Comparison of ENCODE assay signal across 8 cellular contexts in the genomic region with DNA sequence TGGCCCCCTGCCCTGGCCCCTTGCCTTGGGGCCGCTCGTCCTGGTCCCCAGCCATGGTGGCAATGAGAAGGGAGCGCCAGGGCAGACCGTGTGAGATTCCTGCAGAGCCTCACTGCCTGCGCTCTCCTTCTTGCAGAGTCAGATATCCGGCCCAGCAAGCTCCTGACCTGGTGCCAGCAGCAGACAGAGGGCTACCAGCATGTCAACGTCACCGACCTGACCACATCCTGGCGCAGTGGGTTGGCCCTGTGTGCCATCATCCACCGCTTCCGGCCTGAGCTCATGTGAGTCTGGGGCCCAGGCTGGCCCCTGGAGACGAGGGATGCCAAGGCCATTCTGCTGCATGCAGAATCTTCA.
DNase-seq lines count a peak whose midpoint lies in the region; ATAC-seq, FAIRE-seq and TF ChIP-seq lines count a peak whose summit lies in the region.

No MANE protein-coding gene starts in this region.

- H2AFZ ChIP-seq in fibroblast of lung (ENCODE audit: low read length) (no peak overlapping the region), smooth muscle cell (ENCODE audit: low read depth) (no peak overlapping the region)

- H3F3A ChIP-seq in smooth muscle cell (ENCODE audit: low read depth), result peaks cover 10% of the 10 kb centered on the region

- H3K9me3 ChIP-seq in fibroblast of lung (ENCODE audit: control insufficient read depth, insufficient read depth, low read depth, low read length) (no peaks in the 10 kb centered on the region), smooth muscle cell (replicated peaks; ENCODE audit: low read depth) (no peaks in the 10 kb centered on the region)

- no peak overlapping the region for H3K4me2 ChIP-seq in fibroblast of lung (ENCODE audit: extremely low read depth, insufficient read depth, low read length)
- H3K4me2 ChIP-seq in smooth muscle cell, result no peak overlapping the region

- peak; percentile 56 for DNase-seq in GM12891 (ENCODE audit: insufficient read length, low spot score)
- peak; percentile 85 to 89 for DNase-seq in NOMO-1 (lab: John Stamatoyannopoulos, UW; ENCODE audit: unreplicated experiment in 2 of 2)
- DNase-seq in activated T-cell treated with anti-CD3 and anti-CD28 coated beads, Interleukin-2, amount 50 U/mL, for 4 hours, result peak; percentile 69
- peak; percentile 97 for DNase-seq in fibroblast of lung (ENCODE audit: low read depth in 2 of 2)
- DNase-seq in smooth muscle cell (lab: John Stamatoyannopoulos, UW; ENCODE audit: unreplicated experiment), result no peak
- DNase-seq in globus pallidus (ENCODE audit: low spot score), result no peak
- no peak for DNase-seq in progenitor cell of endocrine pancreas (ENCODE audit: low spot score, unreplicated experiment)

- peaks cover 40% of the 10 kb centered on the region for H3K36me3 ChIP-seq in fibroblast of lung (ENCODE audit: control insufficient read depth, insufficient read depth, low read length)
- peaks cover 7% of the 10 kb centered on the region for H3K36me3 ChIP-seq in smooth muscle cell (ENCODE audit: low read depth)

- H3K4me1 Mint-ChIP-seq in activated T-cell treated with anti-CD3 and anti-CD28 coated beads, Interleukin-2, amount 50 U/mL, for 4 hours (ENCODE audit: low read depth), result peaks cover 49% of the 10 kb centered on the region
- peaks cover 22% of the 10 kb centered on the region for H3K4me1 Mint-ChIP-seq in progenitor cell of endocrine pancreas (ENCODE audit: low read depth)

- H3K9me3 Mint-ChIP-seq in activated T-cell treated with anti-CD3 and anti-CD28 coated beads, Interleukin-2, amount 50 U/mL, for 4 hours, result no peaks in the 10 kb centered on the region
- H3K9me3 Mint-ChIP-seq in progenitor cell of endocrine pancreas (ENCODE audit: low read depth), result no peaks in the 10 kb centered on the region

- ATAC-seq in HG02759 (IDR thresholded peaks at IDR 0.05; ENCODE audit: unreplicated experiment), result peak; percentile 99
- ATAC-seq in activated T-cell treated with anti-CD3 and anti-CD28 coated beads, Interleukin-2, amount 50 U/mL, for 4 hours, result peak; percentile 92 to 97

- peak; percentile 93 for FAIRE-seq in GM12891 (lab: Jason Lieb, UNC)

- H3K79me2 ChIP-seq in fibroblast of lung (ENCODE audit: control insufficient read depth, insufficient read depth, low read length) (no peaks in the 10 kb centered on the region), smooth muscle cell (ENCODE audit: low read depth) (no peaks in the 10 kb centered on the region)

- H3K9ac ChIP-seq in fibroblast of lung (ENCODE audit: insufficient read depth, low read length) (no peak overlapping the region), smooth muscle cell (ENCODE audit: low read depth) (no peak overlapping the region)

- H3K4me3 ChIP-seq in fibroblast of lung (replicated peaks in 1 of 4; ENCODE audit: control extremely low read depth in 1 of 4, insufficient read depth in 1 of 4, low read depth in 3 of 4, low read length in 4 of 4) (no peak overlapping the region), smooth muscle cell (no peak overlapping the region)

- H3K27me3 ChIP-seq in fibroblast of lung (ENCODE audit: control insufficient read depth, insufficient read depth, low read length), result no peaks in the 10 kb centered on the region
- H3K27me3 ChIP-seq in smooth muscle cell (ENCODE audit: low read depth), result no peaks in the 10 kb centered on the region

- TF ChIP-seq POLR2A in GM12891 (IDR thresholded peaks at IDR 0.05; ENCODE audit: low read depth, low read length), result no peak

- peaks cover 11% of the 10 kb centered on the region for H3K4me1 ChIP-seq in fibroblast of lung (ENCODE audit: control insufficient read depth, extremely low read depth, insufficient read depth, low read length)
- H3K4me1 ChIP-seq in smooth muscle cell (ENCODE audit: low read depth), result no peaks in the 10 kb centered on the region

- peak overlapping the region; percentile 60 for H3K27ac ChIP-seq in fibroblast of lung (ENCODE audit: insufficient read depth, low read length)
- peak overlapping the region; percentile 58 for H3K27ac ChIP-seq in smooth muscle cell (ENCODE audit: low read depth)

- H3K36me3 Mint-ChIP-seq in activated T-cell treated with anti-CD3 and anti-CD28 coated beads, Interleukin-2, amount 50 U/mL, for 4 hours (ENCODE audit: insufficient read depth), result peaks cover 34% of the 10 kb centered on the region
- no peaks in the 10 kb centered on the region for H3K36me3 Mint-ChIP-seq in progenitor cell of endocrine pancreas (ENCODE audit: insufficient read depth)

- peak overlapping the region; percentile 71 for H3K4me3 Mint-ChIP-seq in activated T-cell treated with anti-CD3 and anti-CD28 coated beads, Interleukin-2, amount 50 U/mL, for 4 hours
- no peak overlapping the region for H3K4me3 Mint-ChIP-seq in progenitor cell of endocrine pancreas (ENCODE audit: low read depth)

- no peak overlapping the region for H3K27ac Mint-ChIP-seq in progenitor cell of endocrine pancreas

- no peaks in the 10 kb centered on the region for H3K27me3 Mint-ChIP-seq in activated T-cell treated with anti-CD3 and anti-CD28 coated beads, Interleukin-2, amount 50 U/mL, for 4 hours (ENCODE audit: low read depth)
- no peaks in the 10 kb centered on the region for H3K27me3 Mint-ChIP-seq in progenitor cell of endocrine pancreas

- WGBS in smooth muscle cell (ENCODE audit: low lambda C conversion rate), result 91% methylated on average over 12 of the region's 12 CpGs

- H4K20me1 ChIP-seq in fibroblast of lung (ENCODE audit: control insufficient read depth, extremely low read depth, insufficient read depth, low read length), result no peaks in the 10 kb centered on the region
- no peaks in the 10 kb centered on the region for H4K20me1 ChIP-seq in smooth muscle cell (ENCODE audit: low read depth)

- no peak for TF ChIP-seq CTCF in fibroblast of lung (conservative IDR thresholded peaks at IDR 0.05 in 1 of 2, IDR thresholded peaks at IDR 0.05 in 1 of 2; ENCODE audit: low read depth in 1 of 2, low read length in 2 of 2)
- no peak for TF ChIP-seq CTCF in smooth muscle cell (IDR thresholded peaks at IDR 0.05; ENCODE audit: borderline replicate concordance, insufficient read depth, poor library complexity, severe bottlenecking)
- no peak for TF ChIP-seq CTCF in progenitor cell of endocrine pancreas (IDR thresholded peaks at IDR 0.05; ENCODE audit: unreplicated experiment)

TF ChIP-seq in GM12891, 5 proteins besides CTCF, POLR2A, EP300 and RAD21:
- no peak for TF ChIP-seq SPI1 (IDR thresholded peaks at IDR 0.05; ENCODE audit: low read depth, low read length)
- TF ChIP-seq PAX5 (IDR thresholded peaks at IDR 0.05; ENCODE audit: insufficient read depth, low read length, severe bottlenecking), result no peak
- no peak for TF ChIP-seq POU2F2 (IDR thresholded peaks at IDR 0.05; ENCODE audit: low read depth, low read length)
- TF ChIP-seq POLR2AphosphoS5 (IDR thresholded peaks at IDR 0.05; ENCODE audit: low read depth, low read length), result no peak
- no peak for TF ChIP-seq TAF1 (IDR thresholded peaks at IDR 0.05; ENCODE audit: low read depth, low read length)

Comparison
In these comparisons a context has a peak if more than half of its experiments do, and no peak if none do; other contexts are left out.
1. DNase-seq: peak in GM12891 (single experiment), NOMO-1 (2 of 2), activated T-cell treated with anti-CD3 and anti-CD28 coated beads, Interleukin-2, amount 50 U/mL, for 4 hours (single experiment) and fibroblast of lung (2 of 2); none in smooth muscle cell (single experiment), globus pallidus (single experiment) and progenitor cell of endocrine pancreas (single experiment).